12 cellular contexts compared by ENCODE assay signal in genomic region chr4:48139688-48140087, GRCh38. TPM values are rescaled to one million over a fixed set of nuclear protein-coding genes. Genes with fewer than 3 reads are reported as not detected.
DNase-seq lines count a peak whose midpoint lies in the region; ATAC-seq and TF ChIP-seq lines count a peak whose summit lies in the region.
"Had no signal": no experiment of that assay in that cellular context is flagged by ENCODE, and none has a peak within 500 bp of the region (broad histone marks: within the 10 kb centered on the region; RNA-seq: fewer than 3 reads in every experiment).

No MANE protein-coding gene starts in this region.

- no peak overlapping the region for H3K4me3 Mint-ChIP-seq in central memory CD8-positive, alpha-beta T cell
- H3K4me3 Mint-ChIP-seq in stimulated activated effector memory CD8-positive, alpha-beta T cell treated with anti-CD3 and anti-CD28 coated beads, Interleukin-12 subunit alpha, Interleukin-12 subunit beta, amount 100 ng/mL, for 72 hours = peak overlapping the region; percentile 26

- no peaks in the 10 kb centered on the region for H3K9me3 Mint-ChIP-seq in central memory CD8-positive, alpha-beta T cell
- H3K9me3 Mint-ChIP-seq in stimulated activated effector memory CD8-positive, alpha-beta T cell treated with anti-CD3 and anti-CD28 coated beads, Interleukin-12 subunit alpha, Interleukin-12 subunit beta, amount 100 ng/mL, for 72 hours = no peaks in the 10 kb centered on the region

- ATAC-seq in left ventricle myocardium superior (no peak), Right ventricle myocardium superior (ENCODE audit: poor library complexity) (no peak)
- no peak for ATAC-seq in central memory CD8-positive, alpha-beta T cell (replicated peaks; ENCODE audit: extremely low read depth, poor library complexity, severe bottlenecking)
- ATAC-seq in stimulated activated effector memory CD8-positive, alpha-beta T cell treated with anti-CD3 and anti-CD28 coated beads, Interleukin-12 subunit alpha, Interleukin-12 subunit beta, amount 100 ng/mL, for 72 hours = no peak

- WGBS in testis, 2 donors = 82 to 89% methylated on average over 3 of the region's 3 CpGs

- DNase-seq in left ventricle myocardium superior (peak; percentile 32), Right ventricle myocardium superior (no peak), RPMI8226 (peak; percentile 69), RWPE1 (ENCODE audit: low spot score) (no peak), testis (no peak)
- DNase-seq in central memory CD8-positive, alpha-beta T cell (ENCODE audit: low spot score in 2 of 2) = no peak
- no peak for DNase-seq in stimulated activated effector memory CD8-positive, alpha-beta T cell treated with anti-CD3 and anti-CD28 coated beads, Interleukin-12 subunit alpha, Interleukin-12 subunit beta, amount 100 ng/mL, for 72 hours (ENCODE audit: low spot score in 2 of 2)
- no peak for DNase-seq in effector CD4-positive, alpha-beta T cell
- DNase-seq: COR-L47, NCI-H446 treated with DMSO at 0.1 percent for 48 hours had no signal

- TF ChIP-seq CTCF in RWPE1 (conservative IDR thresholded peaks at IDR 0.05; ENCODE audit: low read depth) = no peak
- no peak for TF ChIP-seq CTCF in testis (IDR thresholded peaks at IDR 0.05)

- no peak for TF ChIP-seq POLR2A in testis (IDR thresholded peaks at IDR 0.05)

- CTCF ChIA-PET in RWPE1 (lab: Yijun Ruan, JAX) = interaction anchor here (0.5 kb wide), 1 partner anchor 438 kb away, joined by 3 read pairs; no protein-coding TSS in a partner anchor

- no peaks in the 10 kb centered on the region for H3K4me1 ChIP-seq in testis
- H3K4me1 ChIP-seq: HAP-1 had no signal

- H3K27ac ChIP-seq in RWPE1 = no peak overlapping the region
- H3K27ac ChIP-seq in testis = no peak overlapping the region
- H3K27ac ChIP-seq: VCaP had no signal

- peaks cover 57% of the 10 kb centered on the region for H3K4me1 Mint-ChIP-seq in central memory CD8-positive, alpha-beta T cell
- H3K4me1 Mint-ChIP-seq in stimulated activated effector memory CD8-positive, alpha-beta T cell treated with anti-CD3 and anti-CD28 coated beads, Interleukin-12 subunit alpha, Interleukin-12 subunit beta, amount 100 ng/mL, for 72 hours = peaks cover 55% of the 10 kb centered on the region

- no peaks in the 10 kb centered on the region for H3K9me3 ChIP-seq in testis
- H3K9me3 ChIP-seq: HAP-1 had no signal

- no peak overlapping the region for H3K4me3 ChIP-seq in testis
- H3K4me3 ChIP-seq: HAP-1 had no signal

- intact Hi-C loops in left ventricle myocardium superior (cut with micrococcal nuclease) (loop anchor here (10.0 kb wide), 1 partner anchor 135 kb away; no protein-coding TSS in a partner anchor), Right ventricle myocardium superior (cut with DNase I) (no loop called here), testis (cut with DNase I; ENCODE audit: low total_unique reads) (no loop called here)

- no peaks in the 10 kb centered on the region for H3K36me3 ChIP-seq in testis (ENCODE audit: low read depth, missing control alignments)
- H3K36me3 ChIP-seq: HAP-1 had no signal

- peak overlapping the region; percentile 41 for H3K27ac Mint-ChIP-seq in central memory CD8-positive, alpha-beta T cell (ENCODE audit: low read depth)
- peak overlapping the region; percentile 83 for H3K27ac Mint-ChIP-seq in stimulated activated effector memory CD8-positive, alpha-beta T cell treated with anti-CD3 and anti-CD28 coated beads, Interleukin-12 subunit alpha, Interleukin-12 subunit beta, amount 100 ng/mL, for 72 hours

- H3K27me3 ChIP-seq in testis = no peaks in the 10 kb centered on the region

- peaks cover 10% of the 10 kb centered on the region for H3K36me3 Mint-ChIP-seq in central memory CD8-positive, alpha-beta T cell (ENCODE audit: insufficient read depth)
- H3K36me3 Mint-ChIP-seq in stimulated activated effector memory CD8-positive, alpha-beta T cell treated with anti-CD3 and anti-CD28 coated beads, Interleukin-12 subunit alpha, Interleukin-12 subunit beta, amount 100 ng/mL, for 72 hours = no peaks in the 10 kb centered on the region

- no peaks in the 10 kb centered on the region for H3K27me3 Mint-ChIP-seq in central memory CD8-positive, alpha-beta T cell

- POLR2A ChIA-PET in RWPE1 (lab: Yijun Ruan, JAX; ENCODE audit: low non-redundant PET) = no interaction called here

RNA-seq across cellular contexts. Expression of gene TXK, which starts 5.6 kb away (rescaled TPM):
- total RNA-seq in left ventricle myocardium superior (0.20 TPM), Right ventricle myocardium superior (0.43 TPM), testis (1 to 10 TPM; 3.6 to 5.9 TPM)
- polyA plus RNA-seq in testis (ENCODE audit: insufficient read depth, low read depth, low replicate concordance) = 3.1 TPM

Comparison
In these comparisons a context has a peak if more than half of its experiments do, and no peak if none do; other contexts are left out.
1. DNase-seq: peak in left ventricle myocardium superior (single experiment) and RPMI8226 (single experiment); none in Right ventricle myocardium superior (single experiment), central memory CD8-positive, alpha-beta T cell (0 of 2), stimulated activated effector memory CD8-positive, alpha-beta T cell treated with anti-CD3 and anti-CD28 coated beads, Interleukin-12 subunit alpha, Interleukin-12 subunit beta, amount 100 ng/mL, for 72 hours (0 of 2), effector CD4-positive, alpha-beta T cell (single experiment), RWPE1 (single experiment) and testis (single experiment).